13 cellular contexts compared by ENCODE assay signal in the genomic region with DNA sequence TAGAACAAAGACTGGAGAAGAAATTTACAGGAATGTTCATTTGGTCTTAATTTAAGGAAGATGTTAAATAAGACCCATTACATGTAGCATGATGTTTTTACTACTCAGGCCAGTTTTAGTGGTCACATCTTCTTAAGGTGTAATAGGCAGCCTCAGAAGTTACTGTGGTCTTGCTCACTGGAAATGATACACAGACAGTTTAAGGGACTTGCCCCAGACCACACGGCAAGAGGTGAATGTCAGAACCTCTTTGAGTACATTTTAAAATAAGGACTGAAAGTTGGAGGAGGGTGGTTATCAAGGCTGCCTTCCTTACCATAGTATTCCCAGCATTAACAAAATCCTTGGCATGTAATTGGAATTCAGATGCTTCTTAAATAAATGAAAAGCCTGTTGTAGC. TPM values are rescaled to one million over a fixed set of nuclear protein-coding genes. Genes with fewer than 3 reads are reported as not detected.
DNase-seq lines count a peak whose midpoint lies in the region; ATAC-seq and TF ChIP-seq lines count a peak whose summit lies in the region.
"Had no signal": no experiment of that assay in that cellular context is flagged by ENCODE, and none has a peak within 500 bp of the region (broad histone marks: within the 10 kb centered on the region; RNA-seq: fewer than 3 reads in every experiment).

No MANE protein-coding gene starts in this region.

- H3F3A ChIP-seq in SU-DHL-6 (ENCODE audit: insufficient read depth), result peaks cover 7% of the 10 kb centered on the region; the same call in 1 of the 2 replicates

- H3K4me3 ChIP-seq in SU-DHL-6 (ENCODE audit: insufficient read depth, low read length, poor library complexity, severe bottlenecking), result no peak overlapping the region
- H3K4me3 ChIP-seq in lower lobe of right lung, result no peak overlapping the region
- H3K4me3 ChIP-seq: smooth muscle cell had no signal

- peaks cover 7% of the 10 kb centered on the region; the same call in 1 of the 2 replicates for H3K9me3 ChIP-seq in SU-DHL-6 (ENCODE audit: insufficient read depth, low read length)
- no peaks in the 10 kb centered on the region for H3K9me3 ChIP-seq in lower lobe of right lung

- H2AFZ ChIP-seq in SU-DHL-6 (ENCODE audit: low read depth, low read length, severe bottlenecking), result peak overlapping the region; percentile 52

- peak overlapping the region; percentile 37 for H3K9ac ChIP-seq in SU-DHL-6 (ENCODE audit: low read length)

- no peaks in the 10 kb centered on the region for H3K9me2 ChIP-seq in SU-DHL-6 (replicated peaks; ENCODE audit: insufficient read depth, low read length)

- H3K36me3 ChIP-seq in SU-DHL-6 (ENCODE audit: low read length), result peaks cover 10% of the 10 kb centered on the region; the same call in 1 of the 2 replicates
- H3K36me3 ChIP-seq in lower lobe of right lung, result peaks cover 37% of the 10 kb centered on the region

- H3K27me3 ChIP-seq in SU-DHL-6 (ENCODE audit: low read length), result no peaks in the 10 kb centered on the region
- H3K27me3 ChIP-seq in lower lobe of right lung (ENCODE audit: low read depth), result no peaks in the 10 kb centered on the region

- peak; percentile 88 for ATAC-seq in GM18520 (IDR thresholded peaks at IDR 0.05; ENCODE audit: unreplicated experiment)
- peak; percentile 87 for ATAC-seq in GM21515 (IDR thresholded peaks at IDR 0.05; ENCODE audit: unreplicated experiment)
- ATAC-seq in HG03060 (IDR thresholded peaks at IDR 0.05; ENCODE audit: low read depth, unreplicated experiment), result peak; percentile 54
- ATAC-seq in lower lobe of right lung, result no peak
- ATAC-seq: naive thymus-derived CD4-positive, alpha-beta T cell had no signal

- no peaks in the 10 kb centered on the region for H4K20me1 ChIP-seq in SU-DHL-6 (ENCODE audit: low read depth, low read length)

- no peaks in the 10 kb centered on the region for H3K4me1 ChIP-seq in lower lobe of right lung

- no peaks in the 10 kb centered on the region for H3K79me2 ChIP-seq in SU-DHL-6 (ENCODE audit: insufficient read depth, low read length)

- DNase-seq in HT-29 (ENCODE audit: low spot score), result no peak
- DNase-seq in lower lobe of right lung, result no peak
- no peak for DNase-seq in NCI-H446 treated with DMSO at 0.1 percent for 48 hours (lab: John Stamatoyannopoulos, UW)
- no peak for DNase-seq in dedifferentiated amniotic fluid mesenchymal stem cell (ENCODE audit: extremely low spot score)
- DNase-seq: activated T-cell treated with anti-CD3 and anti-CD28 coated beads for 4 hours; CD4-positive, CD25-positive, alpha-beta regulatory T cell; naive thymus-derived CD4-positive, alpha-beta T cell; NCI-H2081 had no signal

- peak overlapping the region; percentile 64 for H3K4me2 ChIP-seq in SU-DHL-6 (ENCODE audit: low read depth, low read length, poor library complexity, severe bottlenecking)
- H3K4me2 ChIP-seq: smooth muscle cell had no signal

- no peak for TF ChIP-seq CTCF in SU-DHL-6 (IDR thresholded peaks at IDR 0.05; ENCODE audit: insufficient read depth, low read length, poor library complexity, severe bottlenecking)
- TF ChIP-seq CTCF in lower lobe of right lung (IDR thresholded peaks at IDR 0.05), result no peak

- intact Hi-C loops in lower lobe of right lung (cut with DNase I), result no loop called here

- H3K27ac ChIP-seq in SU-DHL-6 (ENCODE audit: low read depth, low read length) (peak overlapping the region; percentile 89), lower lobe of right lung (no peak overlapping the region)

RNA-seq across cellular contexts. Expression of gene LRRK2, which starts 37.9 kb away (rescaled TPM):
- total RNA-seq in HT-29 (2014; rRNA removed; shearing (Covaris generic)), result not detected in 2 replicates
- 426 TPM for total RNA-seq in lower lobe of right lung
- total RNA-seq: smooth muscle cell had no signal

Comparison
In these comparisons a context has a peak if more than half of its experiments do, and no peak if none do; other contexts are left out.
1. ATAC-seq: peak in GM18520 (single experiment), GM21515 (single experiment) and HG03060 (single experiment); none in lower lobe of right lung (0 of 2).
2. RNA of gene LRRK2, which starts 37.9 kb away (total RNA-seq): 426 TPM in lower lobe of right lung (single experiment); not detected in HT-29; every median in the first group is over 100 times any median in the second.